8 cellular contexts compared by ENCODE assay signal in genomic region chr1:157170677-157171515, GRCh38. TPM values are rescaled to one million over a fixed set of nuclear protein-coding genes. Genes with fewer than 3 reads are reported as not detected.
DNase-seq lines count a peak whose midpoint lies in the region; ATAC-seq and TF ChIP-seq lines count a peak whose summit lies in the region.

No MANE protein-coding gene starts in this region.

- no peaks in the 10 kb centered on the region for H3K4me1 ChIP-seq in esophagus squamous epithelium

- peaks cover 0 to 2% (median 0%) of the 10 kb centered on the region in 4 donors for H3K27me3 ChIP-seq in esophagus squamous epithelium

- H3K9me3 ChIP-seq in esophagus squamous epithelium, result no peaks in the 10 kb centered on the region

- H3K4me3 ChIP-seq in WI38 (ENCODE audit: low read depth, low read length) (no peak overlapping the region), esophagus squamous epithelium (no peak overlapping the region)

- no peak for TF ChIP-seq POLR2A in esophagus squamous epithelium (IDR thresholded peaks at IDR 0.05)

- intact Hi-C loops in esophagus squamous epithelium (cut with DNase I), result no loop called here

- peak; percentile 13 for DNase-seq in activated T-cell treated with anti-CD3 and anti-CD28 coated beads for 1 hour (ENCODE audit: low read depth)
- no peak for DNase-seq in activated T-cell treated with anti-CD3 and anti-CD28 coated beads for 4 hours
- DNase-seq in NCI-H1092 treated with DMSO at 0.1 percent for 48 hours (lab: John Stamatoyannopoulos, UW), result peak; percentile 22
- no peak for DNase-seq in esophagus squamous epithelium (lab: John Stamatoyannopoulos, UW)
- DNase-seq in stimulated activated CD4-positive, alpha-beta T cell treated with anti-CD3 and anti-CD28 coated beads, Interleukin-15, amount 100 ng/mL, for 24 hours, result peak; percentile 70
- DNase-seq in occipital lobe (lab: John Stamatoyannopoulos, UW), result no peak

- 59 to 61% methylated on average over 13 to 22 of the region's 22 CpGs for WGBS in esophagus squamous epithelium, 2 donors

- H3K27ac ChIP-seq in esophagus squamous epithelium, result no peak overlapping the region

- TF ChIP-seq CTCF in WI38 (IDR thresholded peaks at IDR 0.05; ENCODE audit: low read depth, low read length), result peak; percentile 46
- peak in 4 of 6 experiments; percentile 22 to 50 (median 38) for TF ChIP-seq CTCF in esophagus squamous epithelium (IDR thresholded peaks at IDR 0.05)

- no peaks in the 10 kb centered on the region for H3K36me3 ChIP-seq in esophagus squamous epithelium

- ATAC-seq in GM21526 (IDR thresholded peaks at IDR 0.05; ENCODE audit: low FRiP score, unreplicated experiment), result no peak

RNA-seq across cellular contexts. Expression of gene ETV3, which starts 32.7 kb away (rescaled TPM):
- total RNA-seq in esophagus squamous epithelium (10 to 100 TPM; 25.0 to 31.4 (median 27.3) TPM), occipital lobe (16.5 TPM)

Comparison
In these comparisons a context has a peak if more than half of its experiments do, and no peak if none do; other contexts are left out.
1. DNase-seq: peak in activated T-cell treated with anti-CD3 and anti-CD28 coated beads for 1 hour (single experiment), NCI-H1092 treated with DMSO at 0.1 percent for 48 hours (single experiment) and stimulated activated CD4-positive, alpha-beta T cell treated with anti-CD3 and anti-CD28 coated beads, Interleukin-15, amount 100 ng/mL, for 24 hours (single experiment); none in activated T-cell treated with anti-CD3 and anti-CD28 coated beads for 4 hours (single experiment), esophagus squamous epithelium (single experiment) and occipital lobe (single experiment).